19 cellular contexts compared by ENCODE assay signal in the genomic region with DNA sequence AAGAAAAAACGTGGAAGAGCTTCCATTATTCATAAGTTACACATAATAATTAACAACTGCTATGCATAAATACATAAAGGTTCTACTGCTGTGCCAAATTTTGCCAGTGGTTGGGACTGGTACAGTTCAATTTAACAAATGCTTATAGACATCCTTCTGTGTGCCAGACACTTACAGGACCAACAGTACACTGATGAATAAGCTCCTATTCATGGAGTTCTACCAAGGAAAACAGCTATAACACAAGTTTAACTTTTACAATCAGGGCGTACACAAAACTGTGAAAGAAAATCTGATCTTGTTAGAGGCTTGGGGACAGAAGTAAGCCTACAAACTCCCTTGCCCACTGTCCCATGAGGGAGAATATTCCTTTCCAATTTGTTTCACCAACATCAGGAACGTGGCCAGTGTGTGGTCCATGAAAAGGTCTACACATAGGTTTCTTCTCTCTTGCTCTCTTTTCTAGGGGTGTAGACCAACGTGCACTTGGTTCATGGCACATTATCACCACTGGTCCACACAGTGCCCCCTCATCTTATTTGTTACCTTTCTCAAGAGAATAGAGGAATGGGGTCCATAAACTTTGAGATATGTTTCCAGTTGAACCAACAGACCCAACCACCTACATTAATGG. TPM values are rescaled to one million over a fixed set of nuclear protein-coding genes. Genes with fewer than 3 reads are reported as not detected.
A peak's percentile ranks its signal among the peaks of the same experiment; 100 is the strongest.
DNase-seq lines count a peak whose midpoint lies in the region; ATAC-seq, FAIRE-seq and TF ChIP-seq lines count a peak whose summit lies in the region.
"Had no signal": no experiment of that assay in that cellular context is flagged by ENCODE, and none has a peak within 500 bp of the region (broad histone marks: within the 10 kb centered on the region; RNA-seq: fewer than 3 reads in every experiment).

No MANE protein-coding gene starts in this region.

- H3F3A ChIP-seq in Loucy (ENCODE audit: low read depth): no peaks in the 10 kb centered on the region

- H3K9me1 ChIP-seq in endothelial cell of umbilical vein (replicated peaks; ENCODE audit: control insufficient read depth, extremely low read depth, insufficient read depth, low read length): no peaks in the 10 kb centered on the region

- H3K36me3 ChIP-seq in Loucy (ENCODE audit: insufficient read depth, low read length): no peaks in the 10 kb centered on the region
- H3K36me3 ChIP-seq in endothelial cell of umbilical vein (ENCODE audit: control insufficient read depth in 2 of 2, extremely low read depth in 1 of 2, insufficient read depth in 2 of 2, low read length in 2 of 2): no peaks in the 10 kb centered on the region
- no peaks in the 10 kb centered on the region for H3K36me3 ChIP-seq in rectal smooth muscle tissue (ENCODE audit: control insufficient read depth, insufficient read depth, low read length)
- H3K36me3 ChIP-seq in aorta (ENCODE audit: control insufficient read depth in 1 of 2, insufficient read depth in 2 of 2, low read length in 1 of 2): no peaks in the 10 kb centered on the region
- H3K36me3 ChIP-seq: BE2C, heart left ventricle, lower lobe of right lung, WERI-Rb-1 had no signal

- no peaks in the 10 kb centered on the region for H3K9me3 ChIP-seq in Loucy (ENCODE audit: insufficient read depth, low read depth, low read length)
- H3K9me3 ChIP-seq in endothelial cell of umbilical vein (replicated peaks; ENCODE audit: control insufficient read depth, insufficient read depth, low read length): no peaks in the 10 kb centered on the region
- no peaks in the 10 kb centered on the region for H3K9me3 ChIP-seq in aorta (ENCODE audit: control insufficient read depth, low read length)
- H3K9me3 ChIP-seq: BE2C, heart left ventricle, lower lobe of right lung, testis had no signal

- no peak overlapping the region for H3K9ac ChIP-seq in Loucy (ENCODE audit: low read depth, low read length, poor library complexity, severe bottlenecking)
- no peak overlapping the region for H3K9ac ChIP-seq in endothelial cell of umbilical vein (replicated peaks; ENCODE audit: extremely low read depth, insufficient read depth, low read length)
- no peak overlapping the region for H3K9ac ChIP-seq in rectal smooth muscle tissue (ENCODE audit: low read length)

- H3K4me3 ChIP-seq in Loucy (ENCODE audit: low read length, poor library complexity, severe bottlenecking) (no peak overlapping the region), endothelial cell of umbilical vein (replicated peaks in 1 of 3; ENCODE audit: insufficient read depth in 1 of 3, low read depth in 1 of 3, low read length in 3 of 3) (no peak overlapping the region), rectal smooth muscle tissue (ENCODE audit: low read length) (peak overlapping the region; percentile 2), aorta (ENCODE audit: low read length in 2 of 2) (no peak overlapping the region)
- H3K4me3 ChIP-seq: heart left ventricle, lower lobe of right lung, testis had no signal

- no peaks in the 10 kb centered on the region for H3K27me3 Mint-ChIP-seq in Calu3 (ENCODE audit: unreplicated experiment)
- H3K27me3 Mint-ChIP-seq: activated CD4-positive, alpha-beta memory T cell treated with anti-CD3 and anti-CD28 coated beads for 36 hours; activated naive CD4-positive, alpha-beta T cell treated with anti-CD3 and anti-CD28 coated beads, Interleukin-2, amount 10 ng/mL, durations not matched to agents 7 days and 5 days; brain had no signal

- WGBS in aorta, 2 donors: 59 to 65% methylated on average over 4 of the region's 4 CpGs

- H3K27ac Mint-ChIP-seq in Calu3 (ENCODE audit: unreplicated experiment): peak overlapping the region; percentile 81
- H3K27ac Mint-ChIP-seq: activated CD4-positive, alpha-beta memory T cell treated with anti-CD3 and anti-CD28 coated beads for 36 hours; activated naive CD4-positive, alpha-beta T cell treated with anti-CD3 and anti-CD28 coated beads, Interleukin-2, amount 10 ng/mL, durations not matched to agents 7 days and 5 days had no signal

- peak overlapping the region; percentile 15 for H3K27ac ChIP-seq in endothelial cell of umbilical vein (ENCODE audit: insufficient read depth, low read depth, low read length)
- H3K27ac ChIP-seq in rectal smooth muscle tissue (ENCODE audit: low read depth, low read length): no peak overlapping the region
- H3K27ac ChIP-seq in aorta (ENCODE audit: low read depth in 1 of 2, low read length in 2 of 2): no peak overlapping the region
- H3K27ac ChIP-seq: heart left ventricle, lower lobe of right lung, testis, WERI-Rb-1 had no signal

- H3K27me3 ChIP-seq in Loucy (ENCODE audit: insufficient read depth, low read length, poor library complexity, severe bottlenecking): no peaks in the 10 kb centered on the region
- no peaks in the 10 kb centered on the region for H3K27me3 ChIP-seq in endothelial cell of umbilical vein (ENCODE audit: control insufficient read depth in 2 of 2, insufficient read depth in 2 of 2, low read length in 2 of 2)
- H3K27me3 ChIP-seq in rectal smooth muscle tissue (ENCODE audit: control insufficient read depth, insufficient read depth, low read length): no peaks in the 10 kb centered on the region
- no peaks in the 10 kb centered on the region for H3K27me3 ChIP-seq in aorta (ENCODE audit: control insufficient read depth in 1 of 2, insufficient read depth in 2 of 2, low read length in 1 of 2)
- H3K27me3 ChIP-seq: BE2C, heart left ventricle, testis had no signal

- FAIRE-seq in endothelial cell of umbilical vein (lab: Jason Lieb, UNC): no peak

- TF ChIP-seq POLR2A in endothelial cell of umbilical vein (IDR thresholded peaks at IDR 0.05; ENCODE audit: low read depth, low read length): no peak

- no peak for TF ChIP-seq CTCF in Calu3 (IDR thresholded peaks at IDR 0.05; ENCODE audit: unreplicated experiment)
- no peak for TF ChIP-seq CTCF in Loucy (conservative IDR thresholded peaks at IDR 0.05; ENCODE audit: low read length)
- no peak for TF ChIP-seq CTCF in endothelial cell of umbilical vein (IDR thresholded peaks at IDR 0.05; ENCODE audit: extremely low read depth in 1 of 2, insufficient read depth in 1 of 2, low read depth in 1 of 2, low read length in 2 of 2)

- POLR2A ChIA-PET in endothelial cell of umbilical vein (lab: Charles Lee): no interaction called here

- dilution Hi-C loops in endothelial cell of umbilical vein (cut with MboI; ENCODE audit: extremely low pct_ligation_motif_present, low sequenced_read_pairs): no loop called here

- H3K4me1 ChIP-seq in Loucy (ENCODE audit: insufficient read depth, low read length, poor library complexity, severe bottlenecking) (peaks cover 93% of the 10 kb centered on the region), endothelial cell of umbilical vein (ENCODE audit: control insufficient read depth, extremely low read depth, insufficient read depth, low read length) (peaks cover 28% of the 10 kb centered on the region), rectal smooth muscle tissue (ENCODE audit: control insufficient read depth, insufficient read depth, low read length) (peaks cover 30% of the 10 kb centered on the region), aorta (ENCODE audit: control insufficient read depth in 1 of 2, insufficient read depth in 2 of 2, low read length in 2 of 2) (peaks cover 0 to 7% of the 10 kb centered on the region in 2 donors)

- ATAC-seq in aorta (ENCODE audit: low FRiP score): no peak
- ATAC-seq: lower lobe of right lung had no signal

- H3K9me2 ChIP-seq in Loucy (replicated peaks; ENCODE audit: low read depth, low read length): no peaks in the 10 kb centered on the region

- H4K20me1 ChIP-seq in Loucy (ENCODE audit: insufficient read depth, low read length, poor library complexity, severe bottlenecking) (peaks cover 97% of the 10 kb centered on the region), endothelial cell of umbilical vein (replicated peaks; ENCODE audit: control insufficient read depth, extremely low read depth, insufficient read depth, low read length) (peaks cover 20% of the 10 kb centered on the region)

- CTCF ChIA-PET in Calu3 (lab: Charles Lee): interaction anchor here (0.6 kb wide), 1 partner anchor 165 kb away, joined by 3 read pairs; no protein-coding TSS in a partner anchor
- CTCF ChIA-PET in endothelial cell of umbilical vein (lab: Charles Lee): interaction anchor here (2.1 kb wide), 1 partner anchor 10 kb away, joined by 7 read pairs; the partner anchor contains the start of gene NRIP1

- intact Hi-C loops in Calu3 (cut with micrococcal nuclease; ENCODE audit: unreplicated experiment): loop anchor here (5.0 kb wide), 2 partner anchors 52 to 192 kb away; no protein-coding TSS in a partner anchor
- intact Hi-C loops in endothelial cell of umbilical vein (cut with micrococcal nuclease): loop anchor here (1.0 kb wide), 1 partner anchor 8 kb away; no protein-coding TSS in a partner anchor
- intact Hi-C loops in aorta (cut with DNase I): loop anchor here in 1 of 2 donors (10.0 kb wide), 1 partner anchor 60 kb away; no protein-coding TSS in a partner anchor

- DNase-seq in Calu3: no peak
- DNase-seq in endothelial cell of umbilical vein (ENCODE audit: low read depth, low spot score): no peak
- no peak for DNase-seq in mucosa of gallbladder (ENCODE audit: low spot score)
- DNase-seq in aorta: no peak
- no peak for DNase-seq in UCSD-AML1 (lab: John Stamatoyannopoulos, UW; ENCODE audit: unreplicated experiment)
- DNase-seq: activated CD4-positive, alpha-beta memory T cell treated with anti-CD3 and anti-CD28 coated beads for 36 hours; activated naive CD4-positive, alpha-beta T cell treated with anti-CD3 and anti-CD28 coated beads, Interleukin-2, amount 10 ng/mL, durations not matched to agents 7 days and 5 days; BE2C; DMS 273 treated with DMSO at 0.1 percent for 48 hours; lower lobe of right lung; NCI-H187; NCI-H446; SIG-M5; testis; WERI-Rb-1 had no signal

- BruUV-seq in Calu3 (replicated peaks; lab: Mats Ljungman, UMichigan): no TSS peak
- no TSS peak for BruUV-seq in endothelial cell of umbilical vein (replicated peaks; lab: Mats Ljungman, UMichigan)

- H2AFZ ChIP-seq in Loucy (ENCODE audit: low read length) (no peak overlapping the region), endothelial cell of umbilical vein (ENCODE audit: low read depth, low read length) (no peak overlapping the region)

- H3K79me2 ChIP-seq in Loucy (ENCODE audit: insufficient read depth, low read length): peaks cover 100% of the 10 kb centered on the region
- peaks cover 100% of the 10 kb centered on the region for H3K79me2 ChIP-seq in endothelial cell of umbilical vein (ENCODE audit: control insufficient read depth, insufficient read depth, low read length)

- no peaks in the 10 kb centered on the region for H3K9me3 Mint-ChIP-seq in Calu3 (ENCODE audit: low read depth, unreplicated experiment)
- H3K9me3 Mint-ChIP-seq: activated CD4-positive, alpha-beta memory T cell treated with anti-CD3 and anti-CD28 coated beads for 36 hours; activated naive CD4-positive, alpha-beta T cell treated with anti-CD3 and anti-CD28 coated beads, Interleukin-2, amount 10 ng/mL, durations not matched to agents 7 days and 5 days had no signal

- peaks cover 48% of the 10 kb centered on the region for H3K36me3 Mint-ChIP-seq in Calu3 (ENCODE audit: insufficient read depth, unreplicated experiment)
- H3K36me3 Mint-ChIP-seq: activated CD4-positive, alpha-beta memory T cell treated with anti-CD3 and anti-CD28 coated beads for 36 hours; activated naive CD4-positive, alpha-beta T cell treated with anti-CD3 and anti-CD28 coated beads, Interleukin-2, amount 10 ng/mL, durations not matched to agents 7 days and 5 days had no signal

- H3K4me3 Mint-ChIP-seq in Calu3 (ENCODE audit: low read depth, unreplicated experiment): peak overlapping the region; percentile 75
- H3K4me3 Mint-ChIP-seq: activated CD4-positive, alpha-beta memory T cell treated with anti-CD3 and anti-CD28 coated beads for 36 hours; activated naive CD4-positive, alpha-beta T cell treated with anti-CD3 and anti-CD28 coated beads, Interleukin-2, amount 10 ng/mL, durations not matched to agents 7 days and 5 days had no signal

- H3K4me1 Mint-ChIP-seq in Calu3 (ENCODE audit: low read depth, unreplicated experiment): peaks cover 65% of the 10 kb centered on the region

- H3K4me2 ChIP-seq in Loucy (ENCODE audit: low read depth, low read length, poor library complexity, severe bottlenecking) (peak overlapping the region; percentile 42), endothelial cell of umbilical vein (ENCODE audit: insufficient read depth, low read length) (peak overlapping the region; percentile 61)

RNA-seq across cellular contexts. Expression of gene NRIP1, which starts 10.1 kb away (rescaled TPM):
- total RNA-seq in Calu3 (2022) (58.7 TPM in 2 replicates), endothelial cell of umbilical vein (24.0 and 26.6 TPM in 2 replicates), mucosa of gallbladder (34.4 TPM), aorta (10 to 100 TPM; 28.6 to 37.1 TPM)
- polyA plus RNA-seq in endothelial cell of umbilical vein (1.9 and 2.8 TPM in 2 replicates), aorta (1 to 10 TPM; 3.8 to 4.6 TPM)
- polyA plus RNA-seq in endothelial cell of umbilical vein (2011; cell fraction: cytosol; rRNA removed): 4.1 and 4.2 TPM in 2 replicates
- polyA plus RNA-seq in endothelial cell of umbilical vein (2011; cell fraction: nucleus; rRNA removed): 8.9 and 10.1 TPM in 2 replicates
- polyA plus RNA-seq in endothelial cell of umbilical vein (2012): 14.3 and 26.8 TPM in 2 replicates
- 13.0 and 26.7 TPM in 2 replicates for polyA minus RNA-seq in endothelial cell of umbilical vein
- 6.0 TPM for polyA minus RNA-seq in endothelial cell of umbilical vein (2011; cell fraction: cytosol; rRNA and poly(A)+ RNA removed)
- polyA minus RNA-seq in endothelial cell of umbilical vein (2011; cell fraction: nucleus; rRNA and poly(A)+ RNA removed): 27.3 and 28.9 TPM in 2 replicates
